In the genomic region with DNA sequence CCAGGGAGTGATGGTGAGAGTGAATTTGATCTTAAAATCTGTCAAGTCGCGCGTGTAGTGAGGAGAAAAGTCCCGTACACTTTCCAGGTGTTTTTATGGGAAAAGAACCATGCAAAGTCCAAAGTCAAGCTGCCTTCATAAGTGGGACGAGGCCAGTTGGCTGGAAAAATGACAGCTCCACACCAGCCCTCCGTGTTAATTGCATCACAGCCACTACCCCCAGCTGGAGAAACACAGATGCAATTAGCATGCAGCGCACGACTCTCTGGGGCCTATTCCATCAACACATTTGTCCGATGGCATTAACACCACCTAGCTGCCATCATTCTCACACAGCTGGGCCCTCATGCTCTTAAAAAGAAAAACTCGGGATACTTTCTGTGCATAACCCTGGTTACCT, we compare ENCODE assay signal across 27 cellular contexts.
"Had no signal": no experiment of that assay in that cellular context is flagged by ENCODE, and none has a peak within 500 bp of the region (broad histone marks: within the 10 kb centered on the region; RNA-seq: fewer than 3 reads in every experiment).

No MANE protein-coding gene starts in this region.

- H3K9me3 Mint-ChIP-seq: activated CD4-positive, alpha-beta T cell treated with anti-CD3 and anti-CD28 coated beads, Interleukin-2, amount 10 ng/mL, durations not matched to agents 24 days and 14 days; activated CD8-positive, alpha-beta T cell treated with anti-CD3 and anti-CD28 coated beads for 36 hours; activated naive CD4-positive, alpha-beta T cell treated with anti-CD3 and anti-CD28 coated beads, Interleukin-2, amount 50 U/mL, for 24 hours; activated naive CD8-positive, alpha-beta T cell treated with anti-CD3 and anti-CD28 coated beads, Interleukin-2, amount 10 ng/mL, durations not matched to agents 7 days and 5 days; activated T-helper 2 cell treated with anti-CD3 and anti-CD28 coated beads, Interferon-gamma antibody, Interleukin-2, Interleukin-4, amounts not matched to agents 10 μg/mL and 5 μg/mL and 100 μg/mL, durations not matched to agents 14 hours and 24 hours and 36 hours; T-helper 1 cell treated with Interleukin-12 subunit alpha and Interleukin-12 subunit beta and Interleukin-4 antibody, amounts not matched to agents 30 μg/mL and 1 μg/mL, for 36 hours; T-helper 2 cell treated with Interferon-gamma antibody and Interleukin-4, amounts not matched to agents 5 μg/mL and 100 μg/mL, for 36 hours had no signal

- H3K36me3 Mint-ChIP-seq: activated naive CD4-positive, alpha-beta T cell treated with anti-CD3 and anti-CD28 coated beads, Interleukin-2, amount 50 U/mL, for 24 hours; activated naive CD8-positive, alpha-beta T cell treated with anti-CD3 and anti-CD28 coated beads, Interleukin-2, amount 10 ng/mL, durations not matched to agents 7 days and 5 days had no signal

- H3K4me1 Mint-ChIP-seq: activated CD4-positive, alpha-beta T cell treated with anti-CD3 and anti-CD28 coated beads, Interleukin-2, amount 10 ng/mL, durations not matched to agents 24 days and 14 days; activated naive CD4-positive, alpha-beta T cell treated with anti-CD3 and anti-CD28 coated beads, Interleukin-2, amount 50 U/mL, for 24 hours; activated naive CD8-positive, alpha-beta T cell treated with anti-CD3 and anti-CD28 coated beads, Interleukin-2, amount 10 ng/mL, durations not matched to agents 7 days and 5 days had no signal

- H3K4me3 Mint-ChIP-seq: activated CD4-positive, alpha-beta T cell treated with anti-CD3 and anti-CD28 coated beads, Interleukin-2, amount 10 ng/mL, durations not matched to agents 24 days and 14 days; activated CD8-positive, alpha-beta T cell treated with anti-CD3 and anti-CD28 coated beads for 36 hours; activated naive CD4-positive, alpha-beta T cell treated with anti-CD3 and anti-CD28 coated beads, Interleukin-2, amount 50 U/mL, for 24 hours; activated naive CD8-positive, alpha-beta T cell treated with anti-CD3 and anti-CD28 coated beads, Interleukin-2, amount 10 ng/mL, durations not matched to agents 7 days and 5 days; T-helper 1 cell treated with Interleukin-12 subunit alpha and Interleukin-12 subunit beta and Interleukin-4 antibody, amounts not matched to agents 30 μg/mL and 1 μg/mL, for 36 hours; T-helper 2 cell treated with Interferon-gamma antibody and Interleukin-4, amounts not matched to agents 5 μg/mL and 100 μg/mL, for 36 hours had no signal

- H3K27ac Mint-ChIP-seq: activated CD4-positive, alpha-beta T cell treated with anti-CD3 and anti-CD28 coated beads, Interleukin-2, amount 10 ng/mL, durations not matched to agents 24 days and 14 days; activated CD8-positive, alpha-beta T cell treated with anti-CD3 and anti-CD28 coated beads for 36 hours; activated naive CD4-positive, alpha-beta T cell treated with anti-CD3 and anti-CD28 coated beads, Interleukin-2, amount 50 U/mL, for 24 hours; activated naive CD8-positive, alpha-beta T cell treated with anti-CD3 and anti-CD28 coated beads, Interleukin-2, amount 10 ng/mL, durations not matched to agents 7 days and 5 days; activated T-helper 2 cell treated with anti-CD3 and anti-CD28 coated beads, Interferon-gamma antibody, Interleukin-2, Interleukin-4, amounts not matched to agents 10 μg/mL and 5 μg/mL and 100 μg/mL, durations not matched to agents 14 hours and 24 hours and 36 hours; T-helper 1 cell treated with Interleukin-12 subunit alpha and Interleukin-12 subunit beta and Interleukin-4 antibody, amounts not matched to agents 30 μg/mL and 1 μg/mL, for 36 hours; T-helper 2 cell treated with Interferon-gamma antibody and Interleukin-4, amounts not matched to agents 5 μg/mL and 100 μg/mL, for 36 hours had no signal

- DNase-seq: activated CD4-positive, alpha-beta T cell treated with anti-CD3 and anti-CD28 coated beads, Interleukin-2, amount 10 ng/mL, durations not matched to agents 24 days and 14 days; activated CD4-positive, alpha-beta T cell treated with anti-CD3 and anti-CD28 coated beads, Interleukin-2, amount 50 U/mL, for 4 hours; activated CD8-positive, alpha-beta T cell treated with anti-CD3 and anti-CD28 coated beads for 36 hours; activated gamma-delta T cell; activated naive CD4-positive, alpha-beta T cell treated with Interleukin-2 at 50 U/mL for 16 hours; activated naive CD8-positive, alpha-beta T cell treated with anti-CD3 and anti-CD28 coated beads, Interleukin-2, amount 10 ng/mL, durations not matched to agents 7 days and 5 days; activated T-cell treated with anti-CD3 and anti-CD28 coated beads, Interleukin-2, amount 50 U/mL, for 1 hour; amygdala; Kasumi-1; KG1; MM.1S; MV-4-11; NCI-H1092; NCI-H1436 treated with DMSO at 0.1 percent for 48 hours; NCI-H187 treated with DMSO at 0.1 percent for 48 hours; NCI-H2081; NCI-H510A; NCI-H774; SHP77 treated with DMSO at 0.1 percent for 48 hours; SK-N-SH had no signal

- H3K27ac ChIP-seq: ascending aorta, breast epithelium, SJSA1 had no signal
